Comparison of ENCODE assay signal across 20 cellular contexts in genomic region chr2:27448381-27448780, GRCh38. TPM values are rescaled to one million over a fixed set of nuclear protein-coding genes. Genes with fewer than 3 reads are reported as not detected.
"Had no signal": no experiment of that assay in that cellular context is flagged by ENCODE, and none has a peak within 500 bp of the region (broad histone marks: within the 10 kb centered on the region; RNA-seq: fewer than 3 reads in every experiment).

No MANE protein-coding gene starts in this region.

- H3K4me1 ChIP-seq: gastroesophageal sphincter, tibial artery had no signal

- H3K27me3 Mint-ChIP-seq: naive B cell, progenitor cell of endocrine pancreas had no signal

- H3K4me1 Mint-ChIP-seq: immature natural killer cell, nephron had no signal

- H3K4me3 Mint-ChIP-seq: immature natural killer cell, naive B cell, nephron had no signal

- DNase-seq: effector CD4-positive, alpha-beta T cell; esophagus squamous epithelium; foreskin fibroblast; immature natural killer cell; left cardiac atrium; left ventricle myocardium superior; mesenchymal stem cell; naive B cell; occipital lobe; pancreas; right cardiac atrium; small intestine; stimulated activated CD4-positive, alpha-beta T cell treated with anti-CD3 and anti-CD28 coated beads, Interleukin-12 subunit alpha, Interleukin-12 subunit beta, amount 100 ng/mL, for 4 hours; stimulated activated naive CD4-positive, alpha-beta T cell treated with Interleukin-2 at 50 U/mL for 16 hours; tibial artery had no signal

- H3K9me3 ChIP-seq: esophagus squamous epithelium, gastroesophageal sphincter, pancreas, tibial artery had no signal

- H3K4me3 ChIP-seq: coronary artery, esophagus squamous epithelium, gastroesophageal sphincter, lung, pancreas, tibial artery had no signal

- H3K27me3 ChIP-seq: esophagus squamous epithelium, gastroesophageal sphincter, pancreas, tibial artery had no signal

- H3K27ac Mint-ChIP-seq: nephron, progenitor cell of endocrine pancreas had no signal

- H3K9me3 Mint-ChIP-seq: immature natural killer cell, naive B cell, nephron had no signal

- H3K27ac ChIP-seq: coronary artery, esophagus squamous epithelium, gastroesophageal sphincter, pancreas, tibial artery had no signal

- ATAC-seq: gastroesophageal sphincter, left cardiac atrium, left ventricle myocardium superior, pancreas, right cardiac atrium had no signal

RNA-seq across cellular contexts. Expression of gene KRTCAP3, which starts 6.2 kb away (rescaled TPM):
- total RNA-seq: left cardiac atrium, left ventricle myocardium superior, occipital lobe had no signal
